24 cellular contexts compared by ENCODE assay signal in the genomic region with DNA sequence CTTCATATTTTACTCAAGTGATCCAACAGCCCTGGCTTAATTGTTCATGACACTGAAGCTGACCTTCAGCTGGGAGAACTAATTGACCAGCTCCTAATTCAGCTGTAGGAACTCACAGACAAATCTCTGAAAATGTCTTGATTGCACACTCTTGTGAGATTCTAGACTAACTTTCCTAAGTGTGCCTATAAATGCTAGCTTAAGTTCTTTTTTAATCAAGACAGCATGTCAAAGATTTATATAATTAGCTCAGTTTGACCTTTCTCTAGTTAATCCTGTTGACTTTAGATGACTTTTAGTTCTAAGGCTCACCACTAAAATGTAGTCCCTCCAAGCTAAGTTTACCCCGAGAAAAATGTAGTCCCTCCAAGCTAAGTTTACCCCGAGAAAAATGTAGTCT.
"Had no signal": no experiment of that assay in that cellular context is flagged by ENCODE, and none has a peak within 500 bp of the region (broad histone marks: within the 10 kb centered on the region; RNA-seq: fewer than 3 reads in every experiment).

No MANE protein-coding gene starts in this region.

- H3K27ac ChIP-seq: parathyroid adenoma, psoas muscle, thoracic aorta, WERI-Rb-1 had no signal

- DNase-seq: activated CD4-positive, alpha-beta memory T cell treated with anti-CD3 and anti-CD28 coated beads, Interleukin-2, amount 10 ng/mL, durations not matched to agents 7 days and 5 days; activated CD4-positive, alpha-beta T cell treated with anti-CD3 and anti-CD28 coated beads, Interleukin-2, amount 10 ng/mL, durations not matched to agents 24 days and 14 days; activated naive CD8-positive, alpha-beta T cell treated with anti-CD3 and anti-CD28 coated beads, Interleukin-2, amount 50 U/mL, for 24 hours; activated T-cell treated with anti-CD3 and anti-CD28 coated beads, Interleukin-2, amount 50 U/mL, for 48 hours; hippocampal formation; left cardiac atrium; midbrain; naive thymus-derived CD8-positive, alpha-beta T cell; nucleus accumbens; psoas muscle; sigmoid colon; small intestine; stimulated activated CD4-positive, alpha-beta T cell treated with anti-CD3 and anti-CD28 coated beads, Interleukin-4, amount 100 ng/mL, for 24 hours; T-helper 17 cell; T1000; trophoblast cell; WERI-Rb-1 had no signal

- H3K4me3 ChIP-seq: breast epithelium, gastroesophageal sphincter, psoas muscle, sigmoid colon, thoracic aorta had no signal

- H2AFZ ChIP-seq: parathyroid adenoma had no signal

- H3K36me3 ChIP-seq: breast epithelium, gastroesophageal sphincter, sigmoid colon, thoracic aorta, WERI-Rb-1 had no signal

- H3K4me1 ChIP-seq: breast epithelium, parathyroid adenoma, psoas muscle had no signal

- H3K9ac ChIP-seq: parathyroid adenoma had no signal

- H3K27me3 ChIP-seq: breast epithelium, gastroesophageal sphincter, sigmoid colon had no signal

- ATAC-seq: activated CD4-positive, CD25-positive, alpha-beta regulatory T cell treated with anti-CD3 and anti-CD28 coated beads, Interleukin-2, amount 50 U/mL, for 24 hours; activated naive CD8-positive, alpha-beta T cell treated with anti-CD3 and anti-CD28 coated beads, Interleukin-2, amount 50 U/mL, for 24 hours; esophagus mucosa; gastroesophageal sphincter; left cardiac atrium; naive thymus-derived CD8-positive, alpha-beta T cell; psoas muscle; stimulated activated effector memory CD8-positive, alpha-beta T cell treated with anti-CD3 and anti-CD28 coated beads, Interleukin-12 subunit alpha, Interleukin-12 subunit beta, amount 100 ng/mL, for 72 hours; T-helper 17 cell had no signal

- H3K9me3 ChIP-seq: breast epithelium, gastroesophageal sphincter, psoas muscle, sigmoid colon, thoracic aorta had no signal
